Comparison of ENCODE assay signal across 2 cellular contexts in the genomic region with DNA sequence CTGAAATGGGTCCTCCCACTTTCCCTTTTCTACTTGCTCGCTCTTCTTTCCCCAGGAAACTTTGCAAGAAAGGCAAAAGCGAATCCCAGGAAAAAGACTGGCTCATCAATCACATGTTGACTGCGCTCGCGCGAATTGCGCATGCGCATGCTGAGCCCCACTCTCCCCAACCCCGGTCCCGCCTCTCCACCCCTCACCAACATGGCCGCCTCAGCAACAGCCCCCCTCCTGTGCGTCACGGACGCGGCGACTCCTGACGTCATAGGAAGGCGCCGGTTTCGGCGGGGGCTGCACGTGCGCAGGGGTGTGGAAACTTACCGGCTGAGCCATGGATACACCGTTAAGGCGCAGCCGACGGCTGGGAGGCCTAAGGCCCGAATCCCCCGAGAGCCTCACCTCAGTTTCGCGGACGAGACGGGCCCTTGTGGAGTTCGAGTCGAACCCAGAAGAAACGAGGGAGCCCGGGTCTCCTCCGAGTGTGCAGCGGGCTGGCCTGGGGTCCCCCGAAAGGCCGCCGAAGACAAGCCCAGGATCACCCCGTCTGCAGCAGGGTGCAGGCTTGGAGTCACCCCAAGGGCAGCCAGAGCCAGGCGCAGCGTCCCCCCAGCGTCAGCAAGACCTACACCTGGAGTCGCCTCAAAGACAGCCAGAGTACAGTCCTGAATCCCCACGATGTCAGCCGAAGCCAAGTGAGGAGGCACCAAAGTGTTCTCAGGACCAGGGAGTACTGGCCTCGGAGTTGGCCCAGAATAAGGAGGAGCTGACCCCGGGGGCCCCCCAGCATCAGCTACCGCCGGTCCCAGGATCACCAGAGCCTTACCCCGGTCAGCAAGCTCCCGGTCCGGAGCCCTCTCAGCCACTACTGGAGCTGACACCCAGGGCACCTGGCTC.
TF ChIP-seq lines count a peak whose summit lies in the region.

A gene with protein sequence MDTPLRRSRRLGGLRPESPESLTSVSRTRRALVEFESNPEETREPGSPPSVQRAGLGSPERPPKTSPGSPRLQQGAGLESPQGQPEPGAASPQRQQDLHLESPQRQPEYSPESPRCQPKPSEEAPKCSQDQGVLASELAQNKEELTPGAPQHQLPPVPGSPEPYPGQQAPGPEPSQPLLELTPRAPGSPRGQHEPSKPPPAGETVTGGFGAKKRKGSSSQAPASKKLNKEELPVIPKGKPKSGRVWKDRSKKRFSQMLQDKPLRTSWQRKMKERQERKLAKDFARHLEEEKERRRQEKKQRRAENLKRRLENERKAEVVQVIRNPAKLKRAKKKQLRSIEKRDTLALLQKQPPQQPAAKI (plus strand): TSS at position 317 of the 891 bp plus-strand sequence. CDS start 12 bp downstream, at position 329.

TF ChIP-seq in HCT116, 20 proteins besides CTCF, POLR2A, EP300 and RAD21:
- no peak for TF ChIP-seq EZH2phosphoT487 (IDR thresholded peaks at IDR 0.05; ENCODE audit: borderline replicate concordance)
- TF ChIP-seq, protein P1, sequence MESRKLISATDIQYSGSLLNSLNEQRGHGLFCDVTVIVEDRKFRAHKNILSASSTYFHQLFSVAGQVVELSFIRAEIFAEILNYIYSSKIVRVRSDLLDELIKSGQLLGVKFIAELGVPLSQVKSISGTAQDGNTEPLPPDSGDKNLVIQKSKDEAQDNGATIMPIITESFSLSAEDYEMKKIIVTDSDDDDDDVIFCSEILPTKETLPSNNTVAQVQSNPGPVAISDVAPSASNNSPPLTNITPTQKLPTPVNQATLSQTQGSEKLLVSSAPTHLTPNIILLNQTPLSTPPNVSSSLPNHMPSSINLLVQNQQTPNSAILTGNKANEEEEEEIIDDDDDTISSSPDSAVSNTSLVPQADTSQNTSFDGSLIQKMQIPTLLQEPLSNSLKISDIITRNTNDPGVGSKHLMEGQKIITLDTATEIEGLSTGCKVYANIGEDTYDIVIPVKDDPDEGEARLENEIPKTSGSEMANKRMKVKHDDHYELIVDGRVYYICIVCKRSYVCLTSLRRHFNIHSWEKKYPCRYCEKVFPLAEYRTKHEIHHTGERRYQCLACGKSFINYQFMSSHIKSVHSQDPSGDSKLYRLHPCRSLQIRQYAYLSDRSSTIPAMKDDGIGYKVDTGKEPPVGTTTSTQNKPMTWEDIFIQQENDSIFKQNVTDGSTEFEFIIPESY (IDR thresholded peaks at IDR 0.05; ENCODE audit: extremely low read depth, insufficient replicate concordance, low read length), result no peak
- TF ChIP-seq CBX3 (IDR thresholded peaks at IDR 0.05; ENCODE audit: low read depth), result 0 out of 2 replicates have a peak, but pooled peaks have one; percentile 65
- 0 out of 2 replicates have a peak, but pooled peaks have one; percentile 28 for TF ChIP-seq EGR1 (IDR thresholded peaks at IDR 0.05; ENCODE audit: low read depth)
- TF ChIP-seq FOSL1 (IDR thresholded peaks at IDR 0.05; ENCODE audit: low read depth), result no peak
- no peak for TF ChIP-seq CEBPB (IDR thresholded peaks at IDR 0.05; ENCODE audit: low read depth)
- TF ChIP-seq, protein P2, sequence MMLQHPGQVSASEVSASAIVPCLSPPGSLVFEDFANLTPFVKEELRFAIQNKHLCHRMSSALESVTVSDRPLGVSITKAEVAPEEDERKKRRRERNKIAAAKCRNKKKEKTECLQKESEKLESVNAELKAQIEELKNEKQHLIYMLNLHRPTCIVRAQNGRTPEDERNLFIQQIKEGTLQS (IDR thresholded peaks at IDR 0.05), result no peak
- peak; percentile 71 for TF ChIP-seq POLR2AphosphoS5 (IDR thresholded peaks at IDR 0.05; ENCODE audit: low read depth, low read length)
- peak; percentile 63 for TF ChIP-seq ZFX (IDR thresholded peaks at IDR 0.05)
- no peak for TF ChIP-seq ZNF274 (IDR thresholded peaks at IDR 0.05; ENCODE audit: low read depth, low read length)
- peak; percentile 97 for TF ChIP-seq SRF (IDR thresholded peaks at IDR 0.05; ENCODE audit: low read depth)
- peak; percentile 99 for TF ChIP-seq YY1 (IDR thresholded peaks at IDR 0.05; ENCODE audit: extremely low read depth, insufficient replicate concordance, low read depth, low read length)
- TF ChIP-seq ELF1 (IDR thresholded peaks at IDR 0.05; ENCODE audit: borderline replicate concordance, low read depth), result no peak
- TF ChIP-seq TCF7L2 (IDR thresholded peaks at IDR 0.05; ENCODE audit: borderline replicate concordance, extremely low read depth, insufficient read depth, insufficient read length), result peak; percentile 32
- TF ChIP-seq EZH2 (IDR thresholded peaks at IDR 0.05), result no peak
- TF ChIP-seq, protein P3, sequence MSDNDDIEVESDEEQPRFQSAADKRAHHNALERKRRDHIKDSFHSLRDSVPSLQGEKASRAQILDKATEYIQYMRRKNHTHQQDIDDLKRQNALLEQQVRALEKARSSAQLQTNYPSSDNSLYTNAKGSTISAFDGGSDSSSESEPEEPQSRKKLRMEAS (IDR thresholded peaks at IDR 0.05), result peak; percentile 100
- TF ChIP-seq, protein P4, sequence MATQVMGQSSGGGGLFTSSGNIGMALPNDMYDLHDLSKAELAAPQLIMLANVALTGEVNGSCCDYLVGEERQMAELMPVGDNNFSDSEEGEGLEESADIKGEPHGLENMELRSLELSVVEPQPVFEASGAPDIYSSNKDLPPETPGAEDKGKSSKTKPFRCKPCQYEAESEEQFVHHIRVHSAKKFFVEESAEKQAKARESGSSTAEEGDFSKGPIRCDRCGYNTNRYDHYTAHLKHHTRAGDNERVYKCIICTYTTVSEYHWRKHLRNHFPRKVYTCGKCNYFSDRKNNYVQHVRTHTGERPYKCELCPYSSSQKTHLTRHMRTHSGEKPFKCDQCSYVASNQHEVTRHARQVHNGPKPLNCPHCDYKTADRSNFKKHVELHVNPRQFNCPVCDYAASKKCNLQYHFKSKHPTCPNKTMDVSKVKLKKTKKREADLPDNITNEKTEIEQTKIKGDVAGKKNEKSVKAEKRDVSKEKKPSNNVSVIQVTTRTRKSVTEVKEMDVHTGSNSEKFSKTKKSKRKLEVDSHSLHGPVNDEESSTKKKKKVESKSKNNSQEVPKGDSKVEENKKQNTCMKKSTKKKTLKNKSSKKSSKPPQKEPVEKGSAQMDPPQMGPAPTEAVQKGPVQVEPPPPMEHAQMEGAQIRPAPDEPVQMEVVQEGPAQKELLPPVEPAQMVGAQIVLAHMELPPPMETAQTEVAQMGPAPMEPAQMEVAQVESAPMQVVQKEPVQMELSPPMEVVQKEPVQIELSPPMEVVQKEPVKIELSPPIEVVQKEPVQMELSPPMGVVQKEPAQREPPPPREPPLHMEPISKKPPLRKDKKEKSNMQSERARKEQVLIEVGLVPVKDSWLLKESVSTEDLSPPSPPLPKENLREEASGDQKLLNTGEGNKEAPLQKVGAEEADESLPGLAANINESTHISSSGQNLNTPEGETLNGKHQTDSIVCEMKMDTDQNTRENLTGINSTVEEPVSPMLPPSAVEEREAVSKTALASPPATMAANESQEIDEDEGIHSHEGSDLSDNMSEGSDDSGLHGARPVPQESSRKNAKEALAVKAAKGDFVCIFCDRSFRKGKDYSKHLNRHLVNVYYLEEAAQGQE (IDR thresholded peaks at IDR 0.05; ENCODE audit: low read depth), result no peak
- no peak for TF ChIP-seq JUND (IDR thresholded peaks at IDR 0.05)
- peak; percentile 100 for TF ChIP-seq SIN3A (IDR thresholded peaks at IDR 0.05; ENCODE audit: low read depth)
- TF ChIP-seq SP1 (IDR thresholded peaks at IDR 0.05; ENCODE audit: low read depth), result peak; percentile 95

TF ChIP-seq in SK-N-SH, 30 proteins besides CTCF, POLR2A, EP300 and RAD21:
- TF ChIP-seq, protein P3 (IDR thresholded peaks at IDR 0.05; ENCODE audit: low read depth), result peak; percentile 100
- peak; percentile 75; the same call in 1 of the 2 replicates for TF ChIP-seq TAF1 (IDR thresholded peaks at IDR 0.05; ENCODE audit: borderline replicate concordance, low read depth, low read length)
- TF ChIP-seq GABPA (IDR thresholded peaks at IDR 0.05; ENCODE audit: low read depth), result peak; percentile 49
- peak; percentile 100 for TF ChIP-seq SIN3A (IDR thresholded peaks at IDR 0.05; ENCODE audit: borderline replicate concordance, low read depth, low read length)
- TF ChIP-seq FOXJ3 (CRISPR knock-in tag; IDR thresholded peaks at IDR 0.05), result peak; percentile 81; the same call in 1 of the 2 replicates
- no peak for TF ChIP-seq TEAD4 (IDR thresholded peaks at IDR 0.05; ENCODE audit: borderline replicate concordance, insufficient read depth)
- TF ChIP-seq, protein P5, sequence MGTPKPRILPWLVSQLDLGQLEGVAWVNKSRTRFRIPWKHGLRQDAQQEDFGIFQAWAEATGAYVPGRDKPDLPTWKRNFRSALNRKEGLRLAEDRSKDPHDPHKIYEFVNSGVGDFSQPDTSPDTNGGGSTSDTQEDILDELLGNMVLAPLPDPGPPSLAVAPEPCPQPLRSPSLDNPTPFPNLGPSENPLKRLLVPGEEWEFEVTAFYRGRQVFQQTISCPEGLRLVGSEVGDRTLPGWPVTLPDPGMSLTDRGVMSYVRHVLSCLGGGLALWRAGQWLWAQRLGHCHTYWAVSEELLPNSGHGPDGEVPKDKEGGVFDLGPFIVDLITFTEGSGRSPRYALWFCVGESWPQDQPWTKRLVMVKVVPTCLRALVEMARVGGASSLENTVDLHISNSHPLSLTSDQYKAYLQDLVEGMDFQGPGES (IDR thresholded peaks at IDR 0.05; ENCODE audit: low read depth, low read length), result no peak
- TF ChIP-seq FOSL2 (IDR thresholded peaks at IDR 0.05; ENCODE audit: borderline replicate concordance, low read depth), result no peak
- no peak for TF ChIP-seq RFX5 (IDR thresholded peaks at IDR 0.05; ENCODE audit: low read length)
- TF ChIP-seq POLR2AphosphoS5 (IDR thresholded peaks at IDR 0.05; ENCODE audit: low read depth, low read length), result peak; percentile 74; the same call in 1 of the 2 replicates
- TF ChIP-seq NRF1 (IDR thresholded peaks at IDR 0.05; ENCODE audit: low read depth, low read length), result peak; percentile 83
- TF ChIP-seq, protein P4 (IDR thresholded peaks at IDR 0.05; ENCODE audit: low read depth, low read length), result 0 out of 2 replicates have a peak, but pooled peaks have one; percentile 24
- TF ChIP-seq, protein P6, sequence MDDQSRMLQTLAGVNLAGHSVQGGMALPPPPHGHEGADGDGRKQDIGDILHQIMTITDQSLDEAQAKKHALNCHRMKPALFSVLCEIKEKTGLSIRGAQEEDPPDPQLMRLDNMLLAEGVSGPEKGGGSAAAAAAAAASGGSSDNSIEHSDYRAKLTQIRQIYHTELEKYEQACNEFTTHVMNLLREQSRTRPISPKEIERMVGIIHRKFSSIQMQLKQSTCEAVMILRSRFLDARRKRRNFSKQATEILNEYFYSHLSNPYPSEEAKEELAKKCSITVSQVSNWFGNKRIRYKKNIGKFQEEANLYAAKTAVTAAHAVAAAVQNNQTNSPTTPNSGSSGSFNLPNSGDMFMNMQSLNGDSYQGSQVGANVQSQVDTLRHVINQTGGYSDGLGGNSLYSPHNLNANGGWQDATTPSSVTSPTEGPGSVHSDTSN (IDR thresholded peaks at IDR 0.05), result peak; percentile 91
- TF ChIP-seq YY1 (IDR thresholded peaks at IDR 0.05; ENCODE audit: low read depth), result peak; percentile 97
- TF ChIP-seq RCOR1 (IDR thresholded peaks at IDR 0.05; ENCODE audit: low read length), result no peak
- TF ChIP-seq MXI1 (IDR thresholded peaks at IDR 0.05; ENCODE audit: low read depth, low read length), result peak; percentile 100
- TF ChIP-seq TCF12 (IDR thresholded peaks at IDR 0.05), result peak; percentile 35; the same call in 1 of the 2 replicates
- peak; percentile 92 for TF ChIP-seq CHD2 (IDR thresholded peaks at IDR 0.05; ENCODE audit: low read length, partially characterized antibody)
- TF ChIP-seq, protein P7, sequence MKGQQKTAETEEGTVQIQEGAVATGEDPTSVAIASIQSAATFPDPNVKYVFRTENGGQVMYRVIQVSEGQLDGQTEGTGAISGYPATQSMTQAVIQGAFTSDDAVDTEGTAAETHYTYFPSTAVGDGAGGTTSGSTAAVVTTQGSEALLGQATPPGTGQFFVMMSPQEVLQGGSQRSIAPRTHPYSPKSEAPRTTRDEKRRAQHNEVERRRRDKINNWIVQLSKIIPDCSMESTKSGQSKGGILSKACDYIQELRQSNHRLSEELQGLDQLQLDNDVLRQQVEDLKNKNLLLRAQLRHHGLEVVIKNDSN (IDR thresholded peaks at IDR 0.05; ENCODE audit: borderline replicate concordance, low read depth), result peak; percentile 67; the same call in 1 of the 2 replicates
- TF ChIP-seq ELF1 (IDR thresholded peaks at IDR 0.05), result peak; percentile 71
